ENCODE assay signal across 1 cellular context in the genomic region with DNA sequence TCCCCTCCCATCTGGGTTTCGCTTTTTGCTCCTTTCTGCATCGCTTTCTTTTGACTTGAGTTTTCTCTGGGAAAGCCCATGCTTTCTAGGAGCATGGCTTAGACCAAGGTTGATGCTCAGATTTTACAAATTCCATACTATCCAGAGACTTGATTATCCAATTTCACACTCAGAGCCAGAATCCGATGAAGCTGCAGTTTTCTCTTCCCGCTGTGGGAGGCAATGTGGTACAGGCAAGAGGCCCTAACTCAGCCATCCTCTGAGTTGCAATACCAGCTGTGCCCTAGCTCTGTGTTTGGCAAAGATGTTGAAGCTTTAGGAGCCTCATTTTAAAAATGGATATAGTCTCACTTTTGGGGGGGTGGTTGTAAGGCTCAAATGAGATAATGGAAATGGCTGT.
TF ChIP-seq lines count a peak whose summit lies in the region.

No MANE protein-coding gene starts in this region.

TF ChIP-seq in GM12878, 131 proteins besides CTCF, POLR2A, EP300 and RAD21:
- TF ChIP-seq, protein P1, sequence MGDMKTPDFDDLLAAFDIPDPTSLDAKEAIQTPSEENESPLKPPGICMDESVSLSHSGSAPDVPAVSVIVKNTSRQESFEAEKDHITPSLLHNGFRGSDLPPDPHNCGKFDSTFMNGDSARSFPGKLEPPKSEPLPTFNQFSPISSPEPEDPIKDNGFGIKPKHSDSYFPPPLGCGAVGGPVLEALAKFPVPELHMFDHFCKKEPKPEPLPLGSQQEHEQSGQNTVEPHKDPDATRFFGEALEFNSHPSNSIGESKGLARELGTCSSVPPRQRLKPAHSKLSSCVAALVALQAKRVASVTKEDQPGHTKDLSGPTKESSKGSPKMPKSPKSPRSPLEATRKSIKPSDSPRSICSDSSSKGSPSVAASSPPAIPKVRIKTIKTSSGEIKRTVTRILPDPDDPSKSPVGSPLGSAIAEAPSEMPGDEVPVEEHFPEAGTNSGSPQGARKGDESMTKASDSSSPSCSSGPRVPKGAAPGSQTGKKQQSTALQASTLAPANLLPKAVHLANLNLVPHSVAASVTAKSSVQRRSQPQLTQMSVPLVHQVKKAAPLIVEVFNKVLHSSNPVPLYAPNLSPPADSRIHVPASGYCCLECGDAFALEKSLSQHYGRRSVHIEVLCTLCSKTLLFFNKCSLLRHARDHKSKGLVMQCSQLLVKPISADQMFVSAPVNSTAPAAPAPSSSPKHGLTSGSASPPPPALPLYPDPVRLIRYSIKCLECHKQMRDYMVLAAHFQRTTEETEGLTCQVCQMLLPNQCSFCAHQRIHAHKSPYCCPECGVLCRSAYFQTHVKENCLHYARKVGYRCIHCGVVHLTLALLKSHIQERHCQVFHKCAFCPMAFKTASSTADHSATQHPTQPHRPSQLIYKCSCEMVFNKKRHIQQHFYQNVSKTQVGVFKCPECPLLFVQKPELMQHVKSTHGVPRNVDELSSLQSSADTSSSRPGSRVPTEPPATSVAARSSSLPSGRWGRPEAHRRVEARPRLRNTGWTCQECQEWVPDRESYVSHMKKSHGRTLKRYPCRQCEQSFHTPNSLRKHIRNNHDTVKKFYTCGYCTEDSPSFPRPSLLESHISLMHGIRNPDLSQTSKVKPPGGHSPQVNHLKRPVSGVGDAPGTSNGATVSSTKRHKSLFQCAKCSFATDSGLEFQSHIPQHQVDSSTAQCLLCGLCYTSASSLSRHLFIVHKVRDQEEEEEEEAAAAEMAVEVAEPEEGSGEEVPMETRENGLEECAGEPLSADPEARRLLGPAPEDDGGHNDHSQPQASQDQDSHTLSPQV (IDR thresholded peaks at IDR 0.05), result no peak
- no peak for TF ChIP-seq SMC3 (IDR thresholded peaks at IDR 0.05; ENCODE audit: borderline replicate concordance, low read length)
- no peak for TF ChIP-seq ZNF217 (IDR thresholded peaks at IDR 0.05)
- TF ChIP-seq JUND (IDR thresholded peaks at IDR 0.05; ENCODE audit: low read depth, low read length), result no peak
- TF ChIP-seq IKZF1 (conservative IDR thresholded peaks at IDR 0.05), result no peak
TF ChIP-seq in GM12878: peak in this region for 0.
